ENCODE assay signal across 1 cellular context in the genomic region with DNA sequence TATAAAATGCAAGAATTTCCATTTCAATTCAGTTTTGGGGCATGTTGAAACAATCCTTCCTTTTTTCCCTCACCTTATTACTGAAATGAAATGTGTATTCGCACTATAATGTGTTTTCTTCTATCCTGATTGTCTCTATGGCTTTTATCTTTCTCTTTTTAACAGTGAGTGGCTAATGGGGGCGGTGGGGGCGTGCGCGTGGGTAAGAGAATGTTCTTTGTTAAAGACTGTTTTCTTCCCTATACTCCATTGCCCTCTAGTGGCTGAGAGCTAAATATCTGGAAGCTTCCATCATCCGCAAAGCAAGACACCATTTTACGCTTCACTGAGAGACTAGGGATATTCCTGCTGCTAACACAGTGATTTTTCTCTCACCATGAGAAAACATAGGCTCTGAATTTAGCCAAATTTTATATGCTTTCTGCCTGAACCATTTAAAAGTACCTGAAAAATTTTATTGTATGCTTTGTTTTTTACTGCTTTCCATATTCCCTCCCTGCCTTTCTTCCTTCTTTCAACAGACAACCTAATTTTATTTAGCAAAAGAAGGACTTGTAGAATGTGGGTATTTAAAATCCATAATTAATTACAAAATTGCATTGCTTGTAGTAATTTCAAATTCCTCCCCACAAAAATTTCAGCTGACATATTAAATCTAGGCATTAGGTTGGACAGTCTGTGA.
A peak's percentile ranks its signal among the peaks of the same experiment; 100 is the strongest.
TF ChIP-seq lines count a peak whose summit lies in the region.

No MANE protein-coding gene starts in this region.

TF ChIP-seq in HCT116, 20 proteins besides CTCF, POLR2A, EP300 and RAD21 (continued from another document):
- peak; percentile 89 for TF ChIP-seq YY1 (IDR thresholded peaks at IDR 0.05; ENCODE audit: extremely low read depth, insufficient replicate concordance, low read depth, low read length)
